8 cellular contexts compared by ENCODE assay signal in genomic region chr9:109012009-109012875, GRCh38. TPM values are rescaled to one million over a fixed set of nuclear protein-coding genes. Genes with fewer than 3 reads are reported as not detected.
DNase-seq lines count a peak whose midpoint lies in the region; ATAC-seq and TF ChIP-seq lines count a peak whose summit lies in the region.

No MANE protein-coding gene starts in this region.

- DNase-seq in HEK293T (ENCODE audit: extremely low spot score) (peak; percentile 34), MV-4-11 (lab: John Stamatoyannopoulos, UW) (peak; percentile 32), WTC11 (ENCODE audit: low spot score) (peak; percentile 57), chondrocyte (ENCODE audit: low spot score) (peak; percentile 78), kidney tubule cell (ENCODE audit: low spot score) (peak; percentile 96), cortex of kidney (lab: John Stamatoyannopoulos, UW) (no peak)
- DNase-seq in stimulated activated CD4-positive, alpha-beta T cell treated with anti-CD3 and anti-CD28 coated beads, Interleukin-15, amount 100 ng/mL, for 24 hours = peak; percentile 67

- H3K36me3 Mint-ChIP-seq in WTC11 = no peaks in the 10 kb centered on the region
- no peaks in the 10 kb centered on the region for H3K36me3 Mint-ChIP-seq in chondrocyte (ENCODE audit: low read depth)

- peak; percentile 10 for ATAC-seq in WTC11

- H3K4me3 Mint-ChIP-seq in WTC11 = peak overlapping the region; percentile 98
- H3K4me3 Mint-ChIP-seq in chondrocyte (ENCODE audit: unreplicated experiment) = peak overlapping the region; percentile 84

- CTCF ChIA-PET in HEK293T (lab: Yijun Ruan, JAX) = no interaction called here
- CTCF ChIA-PET in WTC11 (lab: Charles Lee) = no interaction called here

- POLR2A ChIA-PET in HEK293T (lab: Yijun Ruan, JAX) = interaction anchor here (0.7 kb wide), 1 partner anchor 13 kb away, joined by 4 read pairs; no protein-coding TSS in a partner anchor
- POLR2A ChIA-PET in WTC11 (lab: Charles Lee) = no interaction called here

- H3K27ac Mint-ChIP-seq in WTC11 (peak overlapping the region; percentile 85), chondrocyte (ENCODE audit: unreplicated experiment) (peak overlapping the region; percentile 94)

- H3K4me3 ChIP-seq in GM08714 (ENCODE audit: low read length) = peak overlapping the region; percentile 79

- peaks cover 10% of the 10 kb centered on the region for H3K27me3 Mint-ChIP-seq in WTC11 (ENCODE audit: low read depth)
- H3K27me3 Mint-ChIP-seq in chondrocyte (ENCODE audit: low read depth) = no peaks in the 10 kb centered on the region

- no peaks in the 10 kb centered on the region for H3K9me3 Mint-ChIP-seq in WTC11
- H3K9me3 Mint-ChIP-seq in chondrocyte (ENCODE audit: low read depth) = no peaks in the 10 kb centered on the region

- no peak for TF ChIP-seq CTCF in WTC11 (IDR thresholded peaks at IDR 0.05)
- no peak for TF ChIP-seq CTCF in chondrocyte (IDR thresholded peaks at IDR 0.05)

- H3K4me1 Mint-ChIP-seq in WTC11 (peaks cover 33% of the 10 kb centered on the region), chondrocyte (ENCODE audit: low read depth) (peaks cover 50% of the 10 kb centered on the region)

TF ChIP-seq in HEK293T, 16 proteins besides CTCF, POLR2A, EP300 and RAD21:
- TF ChIP-seq FOXM1 (IDR thresholded peaks at IDR 0.05; ENCODE audit: borderline replicate concordance) (no peak), L3MBTL2 (conservative IDR thresholded peaks at IDR 0.05) (peak; percentile 55; the same call in 1 of the 2 replicates), PKNOX1 (IDR thresholded peaks at IDR 0.05) (peak; percentile 55)

TF ChIP-seq in WTC11, 78 proteins besides CTCF, POLR2A, EP300 and RAD21:
- TF ChIP-seq MXD4 (CRISPR knock-in tag; IDR thresholded peaks at IDR 0.05; ENCODE audit: borderline replicate concordance) (no peak), ZNF532 (CRISPR knock-in tag; IDR thresholded peaks at IDR 0.05; ENCODE audit: borderline replicate concordance) (no peak), PREB (CRISPR knock-in tag; IDR thresholded peaks at IDR 0.05; ENCODE audit: borderline replicate concordance) (no peak), ZNF425 (CRISPR knock-in tag; conservative IDR thresholded peaks at IDR 0.05) (no peak), GTF2I (CRISPR knock-in tag; conservative IDR thresholded peaks at IDR 0.05) (0 out of 2 replicates have a peak, but pooled peaks have one; percentile 40), NR1H2 (CRISPR knock-in tag; IDR thresholded peaks at IDR 0.05) (no peak)
- TF ChIP-seq, protein P1, sequence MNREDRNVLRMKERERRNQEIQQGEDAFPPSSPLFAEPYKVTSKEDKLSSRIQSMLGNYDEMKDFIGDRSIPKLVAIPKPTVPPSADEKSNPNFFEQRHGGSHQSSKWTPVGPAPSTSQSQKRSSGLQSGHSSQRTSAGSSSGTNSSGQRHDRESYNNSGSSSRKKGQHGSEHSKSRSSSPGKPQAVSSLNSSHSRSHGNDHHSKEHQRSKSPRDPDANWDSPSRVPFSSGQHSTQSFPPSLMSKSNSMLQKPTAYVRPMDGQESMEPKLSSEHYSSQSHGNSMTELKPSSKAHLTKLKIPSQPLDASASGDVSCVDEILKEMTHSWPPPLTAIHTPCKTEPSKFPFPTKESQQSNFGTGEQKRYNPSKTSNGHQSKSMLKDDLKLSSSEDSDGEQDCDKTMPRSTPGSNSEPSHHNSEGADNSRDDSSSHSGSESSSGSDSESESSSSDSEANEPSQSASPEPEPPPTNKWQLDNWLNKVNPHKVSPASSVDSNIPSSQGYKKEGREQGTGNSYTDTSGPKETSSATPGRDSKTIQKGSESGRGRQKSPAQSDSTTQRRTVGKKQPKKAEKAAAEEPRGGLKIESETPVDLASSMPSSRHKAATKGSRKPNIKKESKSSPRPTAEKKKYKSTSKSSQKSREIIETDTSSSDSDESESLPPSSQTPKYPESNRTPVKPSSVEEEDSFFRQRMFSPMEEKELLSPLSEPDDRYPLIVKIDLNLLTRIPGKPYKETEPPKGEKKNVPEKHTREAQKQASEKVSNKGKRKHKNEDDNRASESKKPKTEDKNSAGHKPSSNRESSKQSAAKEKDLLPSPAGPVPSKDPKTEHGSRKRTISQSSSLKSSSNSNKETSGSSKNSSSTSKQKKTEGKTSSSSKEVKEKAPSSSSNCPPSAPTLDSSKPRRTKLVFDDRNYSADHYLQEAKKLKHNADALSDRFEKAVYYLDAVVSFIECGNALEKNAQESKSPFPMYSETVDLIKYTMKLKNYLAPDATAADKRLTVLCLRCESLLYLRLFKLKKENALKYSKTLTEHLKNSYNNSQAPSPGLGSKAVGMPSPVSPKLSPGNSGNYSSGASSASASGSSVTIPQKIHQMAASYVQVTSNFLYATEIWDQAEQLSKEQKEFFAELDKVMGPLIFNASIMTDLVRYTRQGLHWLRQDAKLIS (CRISPR knock-in tag; IDR thresholded peaks at IDR 0.05; ENCODE audit: borderline replicate concordance) = no peak
- TF ChIP-seq, protein P2, sequence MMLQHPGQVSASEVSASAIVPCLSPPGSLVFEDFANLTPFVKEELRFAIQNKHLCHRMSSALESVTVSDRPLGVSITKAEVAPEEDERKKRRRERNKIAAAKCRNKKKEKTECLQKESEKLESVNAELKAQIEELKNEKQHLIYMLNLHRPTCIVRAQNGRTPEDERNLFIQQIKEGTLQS (CRISPR knock-in tag; conservative IDR thresholded peaks at IDR 0.05) = no peak

RNA-seq across cellular contexts. Expression of gene CTNNAL1, which starts 1.1 kb away (rescaled TPM):
- total RNA-seq in WTC11 (2021) (50.7 to 54.3 TPM (median 53.1 TPM) in 3 replicates), chondrocyte (24.9 to 31.9 TPM (median 25.9 TPM) in 3 replicates)
